Comparison of ENCODE assay signal across 9 cellular contexts in genomic region chr10:24196426-24197039, GRCh38. TPM values are rescaled to one million over a fixed set of nuclear protein-coding genes. Genes with fewer than 3 reads are reported as not detected.
DNase-seq lines count a peak whose midpoint lies in the region; ATAC-seq and TF ChIP-seq lines count a peak whose summit lies in the region.
"Had no signal": no experiment of that assay in that cellular context is flagged by ENCODE, and none has a peak within 500 bp of the region (broad histone marks: within the 10 kb centered on the region; RNA-seq: fewer than 3 reads in every experiment).

No MANE protein-coding gene starts in this region.

- DNase-seq in AG04450 (ENCODE audit: low read depth, low spot score): peak; percentile 27
- peak; percentile 17 for DNase-seq in NCI-H446 treated with DMSO at 0.1 percent for 48 hours (lab: John Stamatoyannopoulos, UW)
- peak; percentile 81 for DNase-seq in activated CD8-positive, alpha-beta memory T cell treated with anti-CD3 and anti-CD28 coated beads for 24 hours
- peak; percentile 85 for DNase-seq in endothelial cell (ENCODE audit: low spot score)
- DNase-seq in mucosa of descending colon: peak in 2 of 3 donors; percentile 74 to 92

- no peak overlapping the region for H3K27ac ChIP-seq in AG04450 (ENCODE audit: low read depth, low read length)

- CTCF ChIA-PET in AG04450 (lab: Charles Lee): interaction anchor here (0.6 to 4.3 kb wide), 22 partner anchors 9 to 1641 kb away, joined by 3 to 24 read pairs (median 4); partner anchors contain the start of gene KIAA1217

- POLR2A ChIA-PET in AG04450 (lab: Yijun Ruan, JAX): no interaction called here

- no peak overlapping the region for H3K4me3 Mint-ChIP-seq in endothelial cell (ENCODE audit: unreplicated experiment)
- no peak overlapping the region for H3K4me3 Mint-ChIP-seq in stimulated activated memory B cell treated with anti-CD40 and anti-IgM and Interleukin-4, amounts not matched to agents 10 μg/mL and 1 μg/mL and 100 μg/mL, for 72 hours
- H3K4me3 Mint-ChIP-seq: IgD-negative memory B cell had no signal

- H3K36me3 Mint-ChIP-seq in endothelial cell (ENCODE audit: low read depth, unreplicated experiment): no peaks in the 10 kb centered on the region
- no peaks in the 10 kb centered on the region for H3K36me3 Mint-ChIP-seq in stimulated activated memory B cell treated with anti-CD40 and anti-IgM and Interleukin-4, amounts not matched to agents 10 μg/mL and 1 μg/mL and 100 μg/mL, for 72 hours
- H3K36me3 Mint-ChIP-seq: IgD-negative memory B cell had no signal

- H3K27me3 Mint-ChIP-seq in endothelial cell (ENCODE audit: unreplicated experiment): no peaks in the 10 kb centered on the region
- no peaks in the 10 kb centered on the region for H3K27me3 Mint-ChIP-seq in stimulated activated memory B cell treated with anti-CD40 and anti-IgM and Interleukin-4, amounts not matched to agents 10 μg/mL and 1 μg/mL and 100 μg/mL, for 72 hours

- no peaks in the 10 kb centered on the region for H3K9me3 Mint-ChIP-seq in endothelial cell (ENCODE audit: unreplicated experiment)
- no peaks in the 10 kb centered on the region for H3K9me3 Mint-ChIP-seq in stimulated activated memory B cell treated with anti-CD40 and anti-IgM and Interleukin-4, amounts not matched to agents 10 μg/mL and 1 μg/mL and 100 μg/mL, for 72 hours
- H3K9me3 Mint-ChIP-seq: IgD-negative memory B cell had no signal

- H3K4me3 ChIP-seq in AG04450 (ENCODE audit: low read depth, low read length) (no peak overlapping the region), mucosa of descending colon (no peak overlapping the region)

- H3K27ac Mint-ChIP-seq in endothelial cell (ENCODE audit: unreplicated experiment): no peak overlapping the region
- no peak overlapping the region for H3K27ac Mint-ChIP-seq in stimulated activated memory B cell treated with anti-CD40 and anti-IgM and Interleukin-4, amounts not matched to agents 10 μg/mL and 1 μg/mL and 100 μg/mL, for 72 hours
- H3K27ac Mint-ChIP-seq: IgD-negative memory B cell had no signal

- TF ChIP-seq CTCF in AG04450 (IDR thresholded peaks at IDR 0.05; ENCODE audit: low read depth, low read length): peak; percentile 97
- peak; percentile 96 for TF ChIP-seq CTCF in endothelial cell (IDR thresholded peaks at IDR 0.05; ENCODE audit: unreplicated experiment)
- TF ChIP-seq CTCF in mucosa of descending colon (IDR thresholded peaks at IDR 0.05): peak; percentile 60

- no peak for TF ChIP-seq POLR2A in GM18505 (IDR thresholded peaks at IDR 0.05; ENCODE audit: borderline replicate concordance, extremely low read depth, insufficient read depth, insufficient read length)

- ATAC-seq in GM18505 (IDR thresholded peaks at IDR 0.05; ENCODE audit: unreplicated experiment): peak; percentile 96
- ATAC-seq in HG03066 (IDR thresholded peaks at IDR 0.05; ENCODE audit: low read depth, unreplicated experiment): peak; percentile 68
- ATAC-seq in mucosa of descending colon: peak; percentile 85
- ATAC-seq in stimulated activated memory B cell treated with anti-CD40 and anti-IgM and Interleukin-4, amounts not matched to agents 10 μg/mL and 1 μg/mL and 100 μg/mL, for 72 hours: peak; percentile 52

- H3K27me3 ChIP-seq in AG04450 (ENCODE audit: control insufficient read depth, insufficient read depth, low read length): peaks cover 2% of the 10 kb centered on the region

- H3K4me1 Mint-ChIP-seq in endothelial cell (ENCODE audit: unreplicated experiment): peaks cover 19% of the 10 kb centered on the region
- H3K4me1 Mint-ChIP-seq in stimulated activated memory B cell treated with anti-CD40 and anti-IgM and Interleukin-4, amounts not matched to agents 10 μg/mL and 1 μg/mL and 100 μg/mL, for 72 hours: no peaks in the 10 kb centered on the region
- H3K4me1 Mint-ChIP-seq: IgD-negative memory B cell had no signal

- peaks cover 4% of the 10 kb centered on the region for H3K4me1 ChIP-seq in mucosa of descending colon (ENCODE audit: low read depth)

- intact Hi-C loops in mucosa of descending colon (cut with DNase I, micrococcal nuclease): loop anchor here in 1 of 2 donors (5.0 kb wide), 1 partner anchor 204 kb away; no protein-coding TSS in a partner anchor

- H3K9me3 ChIP-seq in AG04450 (ENCODE audit: control insufficient read depth, insufficient read depth, low read length) (no peaks in the 10 kb centered on the region), mucosa of descending colon (no peaks in the 10 kb centered on the region)

- H3K36me3 ChIP-seq in mucosa of descending colon (ENCODE audit: low read depth): no peaks in the 10 kb centered on the region

RNA-seq across cellular contexts. Expression of gene KIAA1217, which starts 12.4 kb away (rescaled TPM):
- 5.4 and 6.6 TPM in 2 replicates for polyA plus RNA-seq in AG04450 (2011; rRNA removed)
- polyA minus RNA-seq in AG04450 (2011; rRNA and poly(A)+ RNA removed): 11.0 and 13.1 TPM in 2 replicates
- total RNA-seq in endothelial cell (ENCODE audit: unreplicated experiment): 70.8 TPM
- total RNA-seq in mucosa of descending colon: 10 to 100 TPM; 49.5 to 94.5 (median 63.9) TPM
- polyA plus RNA-seq: IgD-negative memory B cell had no signal

Comparison
In these comparisons a context has a peak if more than half of its experiments do, and no peak if none do; other contexts are left out.
1. DNase-seq: peak in every context shown above with its lines; median percentile 85 in endothelial cell; 83 in mucosa of descending colon; 81 in activated CD8-positive, alpha-beta memory T cell treated with anti-CD3 and anti-CD28 coated beads for 24 hours; 27 in AG04450; 17 in NCI-H446 treated with DMSO at 0.1 percent for 48 hours.